ENCODE assay signal across 8 cellular contexts in the genomic region with DNA sequence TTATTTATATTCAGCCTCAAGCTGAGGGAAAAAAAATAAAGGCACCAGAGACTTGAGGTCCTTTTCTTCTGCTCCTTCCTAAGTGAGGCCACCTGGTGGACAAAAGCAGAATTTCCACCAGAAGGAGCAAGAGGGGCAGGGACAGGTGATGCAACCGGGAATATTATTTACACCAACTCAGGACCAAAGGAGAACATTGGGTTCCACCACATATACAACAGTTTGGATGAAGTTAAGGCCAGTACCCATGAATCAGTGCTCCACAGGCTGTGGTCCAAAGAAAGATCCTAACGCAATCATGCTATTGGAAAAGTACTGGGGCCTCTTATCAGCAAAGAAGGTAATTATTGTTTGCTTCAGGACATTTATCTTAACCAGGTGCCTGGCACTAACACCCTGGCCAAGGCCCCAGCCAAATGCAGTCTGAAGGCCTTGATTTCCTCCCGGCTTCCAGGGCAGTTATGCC. TPM values are rescaled to one million over a fixed set of nuclear protein-coding genes. Genes with fewer than 3 reads are reported as not detected.
DNase-seq lines count a peak whose midpoint lies in the region; ATAC-seq lines count a peak whose summit lies in the region.

No MANE protein-coding gene starts in this region.

- CTCF ChIA-PET in activated CD4-positive, alpha-beta T cell treated with anti-CD3 and anti-CD28 coated beads, Interleukin-2, amount 10 ng/mL, durations not matched to agents 7 days and 5 days (lab: Charles Lee): interaction anchor here (0.9 to 8.0 kb wide), 8 partner anchors 11 to 63 kb away, joined by 3 to 92 read pairs (median 13); no protein-coding TSS in a partner anchor

- ATAC-seq in GM19395 (IDR thresholded peaks at IDR 0.05; ENCODE audit: unreplicated experiment) (peak; percentile 31), HG02852 (IDR thresholded peaks at IDR 0.05; ENCODE audit: unreplicated experiment) (no peak)

- H3K36me3 Mint-ChIP-seq in activated CD4-positive, alpha-beta T cell treated with anti-CD3 and anti-CD28 coated beads, Interleukin-2, amount 10 ng/mL, durations not matched to agents 7 days and 5 days (ENCODE audit: low read depth): peaks cover 25% of the 10 kb centered on the region

- H3K4me1 Mint-ChIP-seq in activated CD4-positive, alpha-beta T cell treated with anti-CD3 and anti-CD28 coated beads, Interleukin-2, amount 10 ng/mL, durations not matched to agents 7 days and 5 days: peaks cover 27% of the 10 kb centered on the region

- DNase-seq in AG08395 (ENCODE audit: low spot score) (peak; percentile 78), NCI-H2171 (lab: John Stamatoyannopoulos, UW) (peak; percentile 37), medulla oblongata (ENCODE audit: extremely low spot score) (peak; percentile 82)
- DNase-seq in activated CD4-positive, alpha-beta T cell treated with anti-CD3 and anti-CD28 coated beads, Interleukin-2, amount 10 ng/mL, durations not matched to agents 7 days and 5 days: peak; percentile 69
- peak; percentile 62 for DNase-seq in effector CD8-positive, alpha-beta T cell (lab: John Stamatoyannopoulos, UW)
- DNase-seq in stimulated activated CD8-positive, alpha-beta memory T cell treated with anti-CD3 and anti-CD28 coated beads, Interleukin-4, amount 100 ng/mL, for 1 hour (ENCODE audit: low read depth in 2 of 2, low spot score in 1 of 2): peak; percentile 35 to 39

- H3K27ac Mint-ChIP-seq in activated CD4-positive, alpha-beta T cell treated with anti-CD3 and anti-CD28 coated beads, Interleukin-2, amount 10 ng/mL, durations not matched to agents 7 days and 5 days: peak overlapping the region; percentile 95

- no peaks in the 10 kb centered on the region for H3K27me3 Mint-ChIP-seq in activated CD4-positive, alpha-beta T cell treated with anti-CD3 and anti-CD28 coated beads, Interleukin-2, amount 10 ng/mL, durations not matched to agents 7 days and 5 days

- POLR2A ChIA-PET in activated CD4-positive, alpha-beta T cell treated with anti-CD3 and anti-CD28 coated beads, Interleukin-2, amount 10 ng/mL, durations not matched to agents 7 days and 5 days (lab: Charles Lee): interaction anchor here (2.3 kb wide), 1 partner anchor 45 kb away, joined by 7 read pairs; no protein-coding TSS in a partner anchor

- peak overlapping the region; percentile 87 for H3K4me3 Mint-ChIP-seq in activated CD4-positive, alpha-beta T cell treated with anti-CD3 and anti-CD28 coated beads, Interleukin-2, amount 10 ng/mL, durations not matched to agents 7 days and 5 days

- no peaks in the 10 kb centered on the region for H3K9me3 Mint-ChIP-seq in activated CD4-positive, alpha-beta T cell treated with anti-CD3 and anti-CD28 coated beads, Interleukin-2, amount 10 ng/mL, durations not matched to agents 7 days and 5 days

RNA-seq across cellular contexts. Expression of gene TSC22D3, which starts 57.4 kb away (rescaled TPM):
- 10 to 100 TPM; 36.5 to 41.9 TPM for total RNA-seq in activated CD4-positive, alpha-beta T cell treated with anti-CD3 and anti-CD28 coated beads, Interleukin-2, amount 10 ng/mL, durations not matched to agents 7 days and 5 days

RNA-seq across cellular contexts. Expression of gene NCBP2L, which starts 59.3 kb away (rescaled TPM):
- total RNA-seq in activated CD4-positive, alpha-beta T cell treated with anti-CD3 and anti-CD28 coated beads, Interleukin-2, amount 10 ng/mL, durations not matched to agents 7 days and 5 days: not detected
